In the genomic region with DNA sequence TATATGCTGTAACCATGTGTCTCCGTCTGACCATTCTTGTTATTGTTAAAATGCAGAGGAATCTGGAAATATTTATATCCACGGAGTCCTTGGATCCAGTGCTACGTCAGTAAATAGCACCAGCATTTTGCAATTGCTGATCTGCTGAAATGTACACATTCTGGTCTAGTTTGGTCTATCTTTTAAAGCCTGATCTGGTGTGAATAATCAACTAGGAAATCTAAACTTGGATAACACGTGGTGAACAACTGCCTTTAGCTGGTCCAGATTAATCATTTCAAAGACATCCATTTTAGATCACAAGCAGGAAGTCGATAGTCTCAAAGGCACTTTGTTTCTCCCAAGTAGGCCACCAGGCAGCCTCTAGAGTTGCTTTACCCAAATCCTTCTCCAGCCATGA, we compare ENCODE assay signal across 20 cellular contexts. TPM values are rescaled to one million over a fixed set of nuclear protein-coding genes. Genes with fewer than 3 reads are reported as not detected.
DNase-seq lines count a peak whose midpoint lies in the region; ATAC-seq and TF ChIP-seq lines count a peak whose summit lies in the region.
"Had no signal": no experiment of that assay in that cellular context is flagged by ENCODE, and none has a peak within 500 bp of the region (broad histone marks: within the 10 kb centered on the region; RNA-seq: fewer than 3 reads in every experiment).

No MANE protein-coding gene starts in this region.

- H3K27ac ChIP-seq in IMR-90 (ENCODE audit: insufficient read depth, low read length) (peak overlapping the region; percentile 100), esophagus muscularis mucosa (replicated peaks in 1 of 4) (peak overlapping the region; percentile 40 to 52 (median 44)), mucosa of rectum (ENCODE audit: low read depth in 2 of 2, low read length in 2 of 2) (peak overlapping the region; percentile 32 to 34), stomach (peak overlapping the region; percentile 5 to 86 (median 70))
- H3K27ac ChIP-seq: A549, SJSA1 had no signal

- no peak overlapping the region for H2BK20ac ChIP-seq in IMR-90 (ENCODE audit: low read depth, low read length)

- CTCF ChIA-PET in IMR-90 (lab: Yijun Ruan, JAX), result no interaction called here
- CTCF ChIA-PET in activated CD4-positive, alpha-beta memory T cell treated with anti-CD3 and anti-CD28 coated beads for 36 hours (lab: Charles Lee), result interaction anchor here (0.6 kb wide), 1 partner anchor 68 kb away, joined by 4 read pairs; no protein-coding TSS in a partner anchor

- TF ChIP-seq POLR2A in IMR-90 (IDR thresholded peaks at IDR 0.05; ENCODE audit: low read depth, low read length) (no peak), esophagus muscularis mucosa (IDR thresholded peaks at IDR 0.05; ENCODE audit: low read depth) (no peak), stomach (IDR thresholded peaks at IDR 0.05) (no peak)

- no peak for ATAC-seq in IMR-90 (ENCODE audit: low read depth)
- ATAC-seq: A549 had no signal

- no peaks in the 10 kb centered on the region for H3K4me1 Mint-ChIP-seq in activated CD4-positive, alpha-beta memory T cell treated with anti-CD3 and anti-CD28 coated beads for 36 hours (ENCODE audit: low read depth)
- H3K4me1 Mint-ChIP-seq: CD4-positive, CD25-positive, alpha-beta regulatory T cell had no signal

- H4K5ac ChIP-seq in IMR-90 (ENCODE audit: low read depth, low read length), result peak overlapping the region; percentile 90; the same call in 1 of the 2 replicates

- no peak overlapping the region for H2AK9ac ChIP-seq in IMR-90 (replicated peaks; ENCODE audit: low read depth, low read length, poor library complexity)

- DNase-seq in IMR-90, result peak; percentile 12
- DNase-seq in esophagus muscularis mucosa (ENCODE audit: extremely low spot score), result no peak
- no peak for DNase-seq in stomach
- DNase-seq in NCI-H1436 treated with DMSO at 0.1 percent for 48 hours (lab: John Stamatoyannopoulos, UW), result no peak
- DNase-seq in activated CD4-positive, alpha-beta memory T cell treated with anti-CD3 and anti-CD28 coated beads for 36 hours, result no peak
- no peak for DNase-seq in NCI-H2081 treated with DMSO at 0.1 percent for 48 hours (lab: John Stamatoyannopoulos, UW)
- DNase-seq in GM10266 (ENCODE audit: extremely low spot score), result no peak
- DNase-seq: AML-193; Calu3; CD4-positive, CD25-positive, alpha-beta regulatory T cell; DMS79 treated with DMSO at 0.1 percent for 48 hours; MG63; NCI-H1105; NCI-H187; NCI-H2171 treated with DMSO at 0.1 percent for 48 hours; NCI-H510A; RPMI8226 had no signal

- no peak overlapping the region for H3K4me3 Mint-ChIP-seq in activated CD4-positive, alpha-beta memory T cell treated with anti-CD3 and anti-CD28 coated beads for 36 hours
- H3K4me3 Mint-ChIP-seq: CD4-positive, CD25-positive, alpha-beta regulatory T cell had no signal

- H2BK120ac ChIP-seq in IMR-90 (ENCODE audit: low read depth, low read length), result no peak overlapping the region

- H4K20me1 ChIP-seq in IMR-90 (ENCODE audit: insufficient read depth, low read length), result no peaks in the 10 kb centered on the region

- H3K9me3 Mint-ChIP-seq in activated CD4-positive, alpha-beta memory T cell treated with anti-CD3 and anti-CD28 coated beads for 36 hours, result no peaks in the 10 kb centered on the region

- H3K36me3 ChIP-seq in IMR-90 (ENCODE audit: control insufficient read depth, insufficient read depth, low read length), result no peaks in the 10 kb centered on the region
- H3K36me3 ChIP-seq in esophagus muscularis mucosa, result peaks cover 0 to 25% (median 1%) of the 10 kb centered on the region in 4 donors
- no peaks in the 10 kb centered on the region for H3K36me3 ChIP-seq in mucosa of rectum (ENCODE audit: control insufficient read depth in 2 of 2, insufficient read depth in 2 of 2, low read length in 2 of 2)
- peaks cover 0 to 15% (median 4%) of the 10 kb centered on the region in 4 donors for H3K36me3 ChIP-seq in stomach

- peaks cover 22% of the 10 kb centered on the region for H3K9me3 ChIP-seq in IMR-90 (ENCODE audit: control insufficient read depth, insufficient read depth, low read length)
- no peaks in the 10 kb centered on the region for H3K9me3 ChIP-seq in esophagus muscularis mucosa
- no peaks in the 10 kb centered on the region for H3K9me3 ChIP-seq in mucosa of rectum (ENCODE audit: control insufficient read depth in 2 of 2, low read length in 2 of 2)
- no peaks in the 10 kb centered on the region for H3K9me3 ChIP-seq in stomach
- H3K9me3 ChIP-seq: A549, MG63, SJSA1 had no signal

- H2BK15ac ChIP-seq in IMR-90 (ENCODE audit: low read depth, low read length), result no peak overlapping the region

- TF ChIP-seq EP300 in esophagus muscularis mucosa (IDR thresholded peaks at IDR 0.05), result no peak
- no peak for TF ChIP-seq EP300 in stomach (IDR thresholded peaks at IDR 0.05)

- H3K9ac ChIP-seq in IMR-90 (ENCODE audit: low read depth, low read length), result no peak overlapping the region
- H3K9ac ChIP-seq in mucosa of rectum (ENCODE audit: low read depth in 1 of 2, low read length in 2 of 2), result no peak overlapping the region

- H4K8ac ChIP-seq in IMR-90 (ENCODE audit: low read depth in 2 of 2, low read length in 2 of 2), result no peak overlapping the region

- H3K27ac Mint-ChIP-seq in activated CD4-positive, alpha-beta memory T cell treated with anti-CD3 and anti-CD28 coated beads for 36 hours, result no peak overlapping the region
- H3K27ac Mint-ChIP-seq: CD4-positive, CD25-positive, alpha-beta regulatory T cell had no signal

- no peak overlapping the region for H3K14ac ChIP-seq in IMR-90 (replicated peaks; ENCODE audit: low read depth, low read length)

- H3K4me1 ChIP-seq in IMR-90 (ENCODE audit: control insufficient read depth, insufficient read depth, low read length) (peaks cover 2% of the 10 kb centered on the region; the same call in 1 of the 2 replicates), esophagus muscularis mucosa (peaks cover 0 to 44% (median 15%) of the 10 kb centered on the region in 4 donors), mucosa of rectum (ENCODE audit: control insufficient read depth in 2 of 2, insufficient read depth in 2 of 2, low read length in 2 of 2) (no peaks in the 10 kb centered on the region), stomach (peaks cover 0 to 32% (median 27%) of the 10 kb centered on the region in 4 donors)
- H3K4me1 ChIP-seq: A549, SJSA1 had no signal

- TF ChIP-seq RAD21 in IMR-90 (IDR thresholded peaks at IDR 0.05; ENCODE audit: low read length), result no peak

- H3K4me3 ChIP-seq in IMR-90 (ENCODE audit: insufficient read depth, low read depth, low read length) (no peak overlapping the region), esophagus muscularis mucosa (no peak overlapping the region), mucosa of rectum (ENCODE audit: low read length in 2 of 2) (no peak overlapping the region), stomach (no peak overlapping the region)
- H3K4me3 ChIP-seq: A549, MG63, SJSA1 had no signal

- no peak overlapping the region for H3K23ac ChIP-seq in IMR-90 (ENCODE audit: low read depth, low read length)

- H2AK5ac ChIP-seq in IMR-90 (ENCODE audit: low read depth, low read length), result no peak overlapping the region; the same call in 1 of the 2 replicates

- no peak overlapping the region; the same call in 1 of the 2 replicates for H3K4me2 ChIP-seq in IMR-90 (ENCODE audit: low read depth, low read length)
- H3K4me2 ChIP-seq: A549 had no signal

- H2BK5ac ChIP-seq in IMR-90 (ENCODE audit: low read depth, low read length, poor library complexity, severe bottlenecking), result no peak overlapping the region

- TF ChIP-seq CTCF in IMR-90 (conservative IDR thresholded peaks at IDR 0.05; ENCODE audit: low read depth, low read length) (no peak), esophagus muscularis mucosa (IDR thresholded peaks at IDR 0.05) (no peak), stomach (IDR thresholded peaks at IDR 0.05) (no peak), GM10266 (IDR thresholded peaks at IDR 0.05; ENCODE audit: control insufficient read depth, insufficient read depth, low read depth, missing control alignments) (no peak)

- no peaks in the 10 kb centered on the region for H3K36me3 Mint-ChIP-seq in activated CD4-positive, alpha-beta memory T cell treated with anti-CD3 and anti-CD28 coated beads for 36 hours
- H3K36me3 Mint-ChIP-seq: CD4-positive, CD25-positive, alpha-beta regulatory T cell had no signal

- WGBS in IMR-90 (ENCODE audit: extremely low coverage in 2 of 2, insufficient read length in 1 of 2), 2 experiments, result 50% methylated on average over 1 of the region's 5 CpGs; no CpG with 5 or more reads in 1 of the 2 experiments
- 59% methylated on average over 5 of the region's 5 CpGs for WGBS in esophagus muscularis mucosa
- 51 to 66% (median 60%) methylated on average over 5 of the region's 5 CpGs for whole genome bisulfite sequencing in stomach, 5 donors

- POLR2A ChIA-PET in IMR-90 (lab: Charles Lee; ENCODE audit: unreplicated experiment), result no interaction called here
- POLR2A ChIA-PET in activated CD4-positive, alpha-beta memory T cell treated with anti-CD3 and anti-CD28 coated beads for 36 hours (lab: Charles Lee), result no interaction called here

- no peaks in the 10 kb centered on the region for H3K9me1 ChIP-seq in IMR-90 (ENCODE audit: insufficient read depth, low read length)

- no peak overlapping the region for H3K4ac ChIP-seq in IMR-90 (ENCODE audit: low read depth, low read length)

- dilution Hi-C loops in IMR-90 (cut with HindIII; ENCODE audit: low sequenced_read_pairs, unreplicated experiment), result no loop called here

- intact Hi-C loops in IMR-90 (cut with micrococcal nuclease), result no loop called here
- intact Hi-C loops in esophagus muscularis mucosa (cut with DNase I), result no loop called here
- intact Hi-C loops in stomach (cut with DNase I; ENCODE audit: low total_unique reads), result no loop called here
- intact Hi-C loops in activated CD4-positive, alpha-beta memory T cell treated with anti-CD3 and anti-CD28 coated beads for 36 hours (cut with micrococcal nuclease), result no loop called here

- H3K27me3 ChIP-seq in IMR-90 (ENCODE audit: control insufficient read depth, insufficient read depth, low read length) (no peaks in the 10 kb centered on the region), esophagus muscularis mucosa (peaks cover 0 to 5% (median 0%) of the 10 kb centered on the region in 4 donors), mucosa of rectum (ENCODE audit: control insufficient read depth in 2 of 2, insufficient read depth in 2 of 2, low read length in 2 of 2) (no peaks in the 10 kb centered on the region), stomach (no peaks in the 10 kb centered on the region)
- H3K27me3 ChIP-seq: MG63, SJSA1 had no signal

- no peaks in the 10 kb centered on the region for H3K79me1 ChIP-seq in IMR-90 (ENCODE audit: low read depth in 1 of 2, low read length in 2 of 2)

- no TSS peak for BruUV-seq in IMR-90 (replicated peaks; lab: Mats Ljungman, UMichigan)

- H3K18ac ChIP-seq in IMR-90 (ENCODE audit: low read depth, low read length), result peak overlapping the region; percentile 74; the same call in 1 of the 2 replicates

- H3K27me3 Mint-ChIP-seq in activated CD4-positive, alpha-beta memory T cell treated with anti-CD3 and anti-CD28 coated beads for 36 hours, result peaks cover 11% of the 10 kb centered on the region

- H2AFZ ChIP-seq in IMR-90 (replicated peaks; ENCODE audit: low read length, poor library complexity), result no peak overlapping the region

- peak overlapping the region; percentile 47; the same call in 1 of the 2 replicates for H4K91ac ChIP-seq in IMR-90 (ENCODE audit: insufficient read depth, low read depth, low read length)

- no peak overlapping the region for H3K56ac ChIP-seq in IMR-90 (ENCODE audit: extremely low read depth, insufficient read depth, low read length)

- in situ Hi-C loops in IMR-90 (cut with MboI; ENCODE audit: low sequenced_read_pairs), result no loop called here

RNA-seq across cellular contexts. Expression of a gene that starts 32.6 kb away (rescaled TPM):
- total RNA-seq in IMR-90 (2012; rRNA removed) (not detected in 2 replicates), esophagus muscularis mucosa (10 to 100 TPM in 3 of 4 donors, 1 to 10 TPM in 1; 6.9 to 23.6 (median 17.1) TPM), stomach (10 to 100 TPM in 2 of 5 donors, 1 to 10 TPM in 2, not detected in 1; 2.9 to 37.4 (median 16.9) TPM)
- polyA plus RNA-seq in IMR-90 (2012; rRNA removed) (0.16 and 0.31 TPM in 2 replicates), stomach (10 to 100 TPM in 2 of 3 donors, 1 to 10 TPM in 1; 9.3 to 25.7 (median 24.4) TPM)
- polyA plus RNA-seq in IMR-90 (2012; cell fraction: cytosol; rRNA removed), result 0.12 TPM in 1 of 2 replicates, not detected in the other
- polyA plus RNA-seq in IMR-90 (2012; cell fraction: nucleus; rRNA removed; ENCODE audit: low replicate concordance), result not detected in 2 replicates
- not detected for total RNA-seq in activated CD4-positive, alpha-beta memory T cell treated with anti-CD3 and anti-CD28 coated beads for 36 hours
- total RNA-seq: Calu3; CD4-positive, CD25-positive, alpha-beta regulatory T cell had no signal
- polyA plus RNA-seq: A549; CD4-positive, CD25-positive, alpha-beta regulatory T cell had no signal

Comparison
In these comparisons a context has a peak if more than half of its experiments do, and no peak if none do; other contexts are left out.
1. H3K27ac ChIP-seq: peak in every context shown above with its lines; median percentile 100 in IMR-90; 70 in stomach; 44 in esophagus muscularis mucosa; 33 in mucosa of rectum.